In the genomic region with DNA sequence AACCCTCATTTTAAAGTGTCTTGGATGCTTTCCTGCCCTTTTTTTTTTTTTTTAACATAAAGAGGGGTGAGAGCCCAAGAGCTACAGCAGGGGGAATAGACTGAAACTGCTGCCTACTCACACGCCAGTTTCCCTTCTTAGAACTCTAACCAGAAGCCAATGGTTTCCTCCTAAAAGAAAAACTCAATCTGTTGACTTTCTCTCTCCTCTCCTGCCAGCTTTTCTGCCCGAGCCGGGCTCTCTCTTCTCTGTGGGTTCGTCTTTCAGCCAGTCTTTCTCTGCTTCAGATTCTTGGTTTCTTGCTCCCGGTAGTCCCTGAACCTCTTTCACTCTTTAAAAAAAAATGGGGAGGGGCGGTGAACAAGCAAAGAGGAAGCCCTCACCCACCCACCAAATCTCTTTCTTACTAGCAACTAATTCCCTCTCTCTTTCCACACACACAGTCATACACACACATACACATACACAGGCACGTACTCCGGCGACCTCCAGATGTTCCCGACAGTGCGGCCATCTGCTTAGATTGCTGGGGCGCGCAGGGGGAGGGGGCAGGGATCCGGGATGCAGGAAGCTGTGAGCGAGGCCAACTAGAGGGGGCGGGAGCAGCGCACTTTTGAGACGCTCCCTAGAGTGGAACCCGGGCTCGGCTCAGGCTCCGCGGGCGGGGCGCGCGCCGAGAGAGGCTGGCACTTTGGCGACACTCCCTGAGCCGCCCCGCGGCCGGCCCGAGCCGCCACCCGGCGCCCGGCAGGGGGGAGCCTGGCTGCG, we compare ENCODE assay signal across 8 cellular contexts. TPM values are rescaled to one million over a fixed set of nuclear protein-coding genes. Genes with fewer than 3 reads are reported as not detected.
DNase-seq lines count a peak whose midpoint lies in the region; ATAC-seq and TF ChIP-seq lines count a peak whose summit lies in the region.

No MANE protein-coding gene starts in this region.

- H3K4me1 Mint-ChIP-seq in osteocyte (ENCODE audit: unreplicated experiment), result peaks cover 60% of the 10 kb centered on the region

- H3K79me2 ChIP-seq in DOHH2 (ENCODE audit: control insufficient read depth, low read length), result no peaks in the 10 kb centered on the region
- no peaks in the 10 kb centered on the region for H3K79me2 ChIP-seq in OCI-LY1 (ENCODE audit: insufficient read depth, low read length)

- H3F3A ChIP-seq in DOHH2 (ENCODE audit: control insufficient read depth, insufficient read depth), result no peaks in the 10 kb centered on the region
- no peaks in the 10 kb centered on the region for H3F3A ChIP-seq in OCI-LY1 (ENCODE audit: insufficient read depth, low read length)

- H3K9me3 ChIP-seq in DOHH2 (ENCODE audit: control insufficient read depth, insufficient read depth, low read length) (no peaks in the 10 kb centered on the region), OCI-LY1 (ENCODE audit: low read length) (no peaks in the 10 kb centered on the region), heart left ventricle (peaks cover 0 to 2% (median 0%) of the 10 kb centered on the region in 12 donors)

- peaks cover 6% of the 10 kb centered on the region for H3K36me3 Mint-ChIP-seq in osteocyte (ENCODE audit: unreplicated experiment)

- no peaks in the 10 kb centered on the region for H3K9me3 Mint-ChIP-seq in osteocyte (ENCODE audit: unreplicated experiment)

- H3K4me2 ChIP-seq in DOHH2 (ENCODE audit: low read length), result peak overlapping the region; percentile 75
- peak overlapping the region; percentile 89 for H3K4me2 ChIP-seq in OCI-LY1 (ENCODE audit: low read length)

- H4K20me1 ChIP-seq in DOHH2 (ENCODE audit: control insufficient read depth, insufficient read depth, low read depth, low read length) (no peaks in the 10 kb centered on the region), OCI-LY1 (ENCODE audit: insufficient read depth, low read length) (no peaks in the 10 kb centered on the region)

- peak overlapping the region; percentile 99 for H3K27ac Mint-ChIP-seq in osteocyte (ENCODE audit: unreplicated experiment)

- TF ChIP-seq POLR2A in heart left ventricle (IDR thresholded peaks at IDR 0.05), result no peak

- intact Hi-C loops in heart left ventricle (cut with DNase I), result loop anchor here in 2 of 10 donors (5.0 kb wide), 2 partner anchors 35 to 40 kb away; no protein-coding TSS in a partner anchor

- no peak overlapping the region for H3K9ac ChIP-seq in OCI-LY1 (ENCODE audit: low read length)

- ATAC-seq in heart left ventricle (peak; percentile 65 to 86 (median 82)), HG03469 (IDR thresholded peaks at IDR 0.05; ENCODE audit: unreplicated experiment) (no peak), GM21717 (IDR thresholded peaks at IDR 0.05; ENCODE audit: unreplicated experiment) (no peak)

- peak overlapping the region; percentile 73 for H3K4me3 ChIP-seq in DOHH2 (ENCODE audit: low read length)
- peak overlapping the region; percentile 65 for H3K4me3 ChIP-seq in OCI-LY1 (ENCODE audit: low read depth, low read length, poor library complexity, severe bottlenecking)
- H3K4me3 ChIP-seq in heart left ventricle, result peak overlapping the region; percentile 48 to 95 (median 86)

- TF ChIP-seq CTCF in DOHH2 (IDR thresholded peaks at IDR 0.05; ENCODE audit: low read depth, low read length, poor library complexity, severe bottlenecking) (no peak), OCI-LY1 (IDR thresholded peaks at IDR 0.05; ENCODE audit: low read length) (no peak), heart left ventricle (IDR thresholded peaks at IDR 0.05) (peak in 1 of 12 donors; percentile 9), osteocyte (IDR thresholded peaks at IDR 0.05) (no peak)

- no peak overlapping the region for H2AFZ ChIP-seq in OCI-LY1 (ENCODE audit: low read length)

- peak overlapping the region; percentile 93 for H3K4me3 Mint-ChIP-seq in osteocyte (ENCODE audit: unreplicated experiment)

- peak; percentile 79 for DNase-seq in HuH-7.5 (ENCODE audit: low spot score)
- peak; percentile 95 for DNase-seq in amniotic epithelial cell (ENCODE audit: low read depth)
- DNase-seq in heart left ventricle, result peak; percentile 87 to 93 (median 90)
- peak; percentile 97 for DNase-seq in osteocyte (ENCODE audit: extremely low spot score, unreplicated experiment)

- peaks cover 21% of the 10 kb centered on the region for H3K27me3 ChIP-seq in DOHH2 (ENCODE audit: control insufficient read depth, low read length)
- no peaks in the 10 kb centered on the region; the same call in 1 of the 2 replicates for H3K27me3 ChIP-seq in OCI-LY1 (ENCODE audit: insufficient read depth, low read length)
- peaks cover 0 to 23% (median 0%) of the 10 kb centered on the region in 9 donors for H3K27me3 ChIP-seq in heart left ventricle

- H3K27me3 Mint-ChIP-seq in osteocyte (ENCODE audit: unreplicated experiment), result no peaks in the 10 kb centered on the region

- 0 out of 2 replicates have a peak, but pooled peaks cover 8% of the 10 kb centered on the region for H3K4me1 ChIP-seq in DOHH2 (ENCODE audit: control insufficient read depth, low read length)
- peaks cover 5% of the 10 kb centered on the region for H3K4me1 ChIP-seq in OCI-LY1 (ENCODE audit: insufficient read depth, low read length, severe bottlenecking)
- H3K4me1 ChIP-seq in heart left ventricle, result peaks cover 0 to 68% (median 20%) of the 10 kb centered on the region in 12 donors

- H3K27ac ChIP-seq in DOHH2 (ENCODE audit: low read depth, low read length) (no peak overlapping the region), OCI-LY1 (ENCODE audit: low read depth, low read length, poor library complexity, severe bottlenecking) (no peak overlapping the region), heart left ventricle (peak overlapping the region; percentile 65 to 95 (median 88))

- no peaks in the 10 kb centered on the region for H3K9me2 ChIP-seq in DOHH2 (replicated peaks; ENCODE audit: control insufficient read depth, low read length)
- H3K9me2 ChIP-seq in OCI-LY1 (ENCODE audit: low read depth, low read length), result no peaks in the 10 kb centered on the region

- 2 to 8% (median 3%) methylated on average over 13 to 38 of the region's 38 CpGs for WGBS in heart left ventricle, 4 donors

- no peaks in the 10 kb centered on the region for H3K36me3 ChIP-seq in DOHH2 (ENCODE audit: control insufficient read depth, low read length)
- no peaks in the 10 kb centered on the region; the same call in 1 of the 2 replicates for H3K36me3 ChIP-seq in OCI-LY1 (ENCODE audit: insufficient read depth, low read length)
- H3K36me3 ChIP-seq in heart left ventricle, result no peaks in the 10 kb centered on the region

RNA-seq across cellular contexts. Expression of a gene that starts 0.4 kb away (rescaled TPM):
- total RNA-seq in heart left ventricle (10 to 100 TPM in 5 of 9 donors, 1 to 10 TPM in 4; 4.5 to 39.8 (median 11.4) TPM), osteocyte (84.0 and 84.1 TPM in 2 replicates)
- polyA plus RNA-seq in heart left ventricle, result 10 to 100 TPM in 1 of 2 donors, 1 to 10 TPM in 1; 6.7 to 11.2 TPM

Comparison
In these comparisons a context has a peak if more than half of its experiments do, and no peak if none do; other contexts are left out.
1. H3K27ac ChIP-seq: peak in heart left ventricle (12 of 12); none in DOHH2 (single experiment) and OCI-LY1 (single experiment).
2. ATAC-seq: peak in heart left ventricle (4 of 4); none in HG03469 (single experiment) and GM21717 (single experiment).
3. Peak in every context shown above with its lines, with median percentiles within 50 percentile points of each other: H3K4me3 ChIP-seq and DNase-seq.